Comparison of ENCODE assay signal across 9 cellular contexts in genomic region chr15:50315814-50316630, GRCh38. TPM values are rescaled to one million over a fixed set of nuclear protein-coding genes. Genes with fewer than 3 reads are reported as not detected.
DNase-seq lines count a peak whose midpoint lies in the region; ATAC-seq and TF ChIP-seq lines count a peak whose summit lies in the region.
"Had no signal": no experiment of that assay in that cellular context is flagged by ENCODE, and none has a peak within 500 bp of the region (broad histone marks: within the 10 kb centered on the region; RNA-seq: fewer than 3 reads in every experiment).

No MANE protein-coding gene starts in this region.

- POLR2A ChIA-PET in CD4-positive, alpha-beta memory T cell (lab: Charles Lee; ENCODE audit: partially characterized antibody) = interaction anchor here (1.1 to 1.6 kb wide), 2 partner anchors 38 to 133 kb away, joined by 4 to 20 read pairs; partner anchors contain the start of gene GABPB1

- H3K4ac ChIP-seq in mesenchymal stem cell (ENCODE audit: low read depth in 1 of 2, low read length in 2 of 2) = no peak overlapping the region

- WGBS in mesenchymal stem cell = 86% methylated on average over 2 of the region's 4 CpGs

- no peak overlapping the region for H4K8ac ChIP-seq in mesenchymal stem cell (ENCODE audit: low read length)

- peak in 4 of 5 donors; percentile 35 to 50 (median 42) for DNase-seq in CD4-positive, alpha-beta memory T cell
- DNase-seq in H7 (peak; percentile 40), NCI-H82 (lab: John Stamatoyannopoulos, UW) (peak; percentile 59), cardiac fibroblast (ENCODE audit: low read depth in 2 of 2) (peak; percentile 72 to 74), mesenchymal stem cell (peak; percentile 60)

- no peak overlapping the region for H2BK15ac ChIP-seq in mesenchymal stem cell (ENCODE audit: low read depth, poor library complexity, severe bottlenecking)

- H3K4me1 Mint-ChIP-seq in CD4-positive, alpha-beta memory T cell = peaks cover 15 to 21% (median 17%) of the 10 kb centered on the region in 4 donors

- peaks cover 14% of the 10 kb centered on the region for H3K79me1 ChIP-seq in mesenchymal stem cell (replicated peaks; ENCODE audit: low read length, poor library complexity, severe bottlenecking)

- H2AK5ac ChIP-seq in mesenchymal stem cell (ENCODE audit: low read length, severe bottlenecking) = no peak overlapping the region

- H4K91ac ChIP-seq in mesenchymal stem cell (ENCODE audit: low read length) = no peak overlapping the region

- no peaks in the 10 kb centered on the region for H3K36me3 ChIP-seq in CD4-positive, alpha-beta memory T cell (ENCODE audit: insufficient read depth, low read length)
- H3K36me3 ChIP-seq in H7 (replicated peaks; ENCODE audit: control insufficient read depth, insufficient read depth, low read length) = no peaks in the 10 kb centered on the region
- no peaks in the 10 kb centered on the region for H3K36me3 ChIP-seq in mesenchymal stem cell (ENCODE audit: control insufficient read depth in 1 of 2, insufficient read depth in 2 of 2, low read depth in 1 of 2, low read length in 2 of 2)

- no peak overlapping the region for H3K4me3 Mint-ChIP-seq in CD4-positive, alpha-beta memory T cell
- H3K4me3 Mint-ChIP-seq: naive thymus-derived CD8-positive, alpha-beta T cell had no signal

- H2BK12ac ChIP-seq in mesenchymal stem cell (ENCODE audit: low read length in 2 of 2) = no peak overlapping the region

- CTCF ChIA-PET in CD4-positive, alpha-beta memory T cell (lab: Charles Lee; ENCODE audit: partially characterized antibody) = interaction anchor here (0.7 to 2.4 kb wide), 27 partner anchors 8 to 1455 kb away, joined by 3 to 44 read pairs (median 4); partner anchors contain the start of genes FGF7, GABPB1 and SLC27A2

- H3K27ac ChIP-seq in CD4-positive, alpha-beta memory T cell (ENCODE audit: low read depth, low read length) = no peak overlapping the region
- no peak overlapping the region for H3K27ac ChIP-seq in mesenchymal stem cell (ENCODE audit: low read length, poor library complexity, severe bottlenecking)

- no peaks in the 10 kb centered on the region for H3K27me3 Mint-ChIP-seq in CD4-positive, alpha-beta memory T cell
- H3K27me3 Mint-ChIP-seq: naive thymus-derived CD8-positive, alpha-beta T cell had no signal

- no peak overlapping the region for H3K23ac ChIP-seq in mesenchymal stem cell (ENCODE audit: low read length in 2 of 2)

- no peaks in the 10 kb centered on the region for H3K9me3 Mint-ChIP-seq in CD4-positive, alpha-beta memory T cell
- H3K9me3 Mint-ChIP-seq: naive thymus-derived CD8-positive, alpha-beta T cell had no signal

- no peak overlapping the region for H2BK120ac ChIP-seq in mesenchymal stem cell (ENCODE audit: low read depth, low read length)

- no peak overlapping the region for H3K14ac ChIP-seq in mesenchymal stem cell (ENCODE audit: low read length in 2 of 2)

- H3K36me3 Mint-ChIP-seq in CD4-positive, alpha-beta memory T cell = peaks cover 0 to 3% of the 10 kb centered on the region in 2 donors
- H3K36me3 Mint-ChIP-seq: naive thymus-derived CD8-positive, alpha-beta T cell had no signal

- no peaks in the 10 kb centered on the region for H3K27me3 ChIP-seq in CD4-positive, alpha-beta memory T cell (ENCODE audit: insufficient read depth, low read length)
- no peaks in the 10 kb centered on the region for H3K27me3 ChIP-seq in H7 (ENCODE audit: control insufficient read depth, insufficient read depth, low read length)
- H3K27me3 ChIP-seq in mesenchymal stem cell (ENCODE audit: control insufficient read depth in 1 of 2, insufficient read depth in 1 of 2, low read length in 2 of 2) = no peaks in the 10 kb centered on the region

- no peak overlapping the region for H2BK5ac ChIP-seq in mesenchymal stem cell (ENCODE audit: low read depth, low read length, poor library complexity, severe bottlenecking)

- ATAC-seq in GM21367 (IDR thresholded peaks at IDR 0.05; ENCODE audit: unreplicated experiment) = no peak
- ATAC-seq in HG03097 (IDR thresholded peaks at IDR 0.05; ENCODE audit: low FRiP score, unreplicated experiment) = no peak
- ATAC-seq in GM21786 (IDR thresholded peaks at IDR 0.05; ENCODE audit: unreplicated experiment) = no peak

- no peak overlapping the region for H3K18ac ChIP-seq in mesenchymal stem cell (ENCODE audit: low read depth in 1 of 2, low read length in 2 of 2)

- no peak overlapping the region for H3K4me3 ChIP-seq in CD4-positive, alpha-beta memory T cell (ENCODE audit: low read length in 2 of 2)
- H3K4me3 ChIP-seq in H7 (ENCODE audit: insufficient read depth, low read depth, low read length) (no peak overlapping the region), cardiac fibroblast (replicated peaks in 1 of 2; ENCODE audit: low read depth in 2 of 2, low read length in 2 of 2) (no peak overlapping the region), mesenchymal stem cell (ENCODE audit: insufficient read depth in 1 of 2, low read depth in 1 of 2, low read length in 2 of 2) (no peak overlapping the region)

- H3K9ac ChIP-seq in mesenchymal stem cell (ENCODE audit: low read length) = peak overlapping the region; percentile 66

- peak; percentile 58 for TF ChIP-seq CTCF in cardiac fibroblast (IDR thresholded peaks at IDR 0.05; ENCODE audit: low read depth, low read length)

- no peak overlapping the region for H2AFZ ChIP-seq in mesenchymal stem cell (ENCODE audit: low read depth, low read length)

- no peaks in the 10 kb centered on the region for H3K9me3 ChIP-seq in CD4-positive, alpha-beta memory T cell (ENCODE audit: control insufficient read depth in 1 of 2, low read length in 2 of 2)
- H3K9me3 ChIP-seq in mesenchymal stem cell (ENCODE audit: control insufficient read depth, low read length) = no peaks in the 10 kb centered on the region

- H3K27ac Mint-ChIP-seq in CD4-positive, alpha-beta memory T cell = no peak overlapping the region
- H3K27ac Mint-ChIP-seq: naive thymus-derived CD8-positive, alpha-beta T cell had no signal

- no peak overlapping the region for H3K4me2 ChIP-seq in mesenchymal stem cell (ENCODE audit: low read length, poor library complexity, severe bottlenecking)

- intact Hi-C loops in CD4-positive, alpha-beta memory T cell (cut with micrococcal nuclease) = loop anchor here (1.0 to 10.0 kb wide), 5 partner anchors 38 to 1455 kb away; partner anchors contain the start of gene SLC27A2

- peaks cover 17% of the 10 kb centered on the region for H3K4me1 ChIP-seq in CD4-positive, alpha-beta memory T cell (ENCODE audit: insufficient read depth, low read length)
- H3K4me1 ChIP-seq in mesenchymal stem cell (ENCODE audit: control insufficient read depth, insufficient read depth, low read depth, low read length) = no peaks in the 10 kb centered on the region

RNA-seq across cellular contexts. Expression of gene GABPB1, which starts 39.0 kb away (rescaled TPM):
- total RNA-seq in CD4-positive, alpha-beta memory T cell = 10 to 100 TPM; 15.1 to 17.0 TPM
- 10 to 100 TPM; 28.9 to 31.6 TPM for polyA plus RNA-seq in CD4-positive, alpha-beta memory T cell
- 39.6 and 43.0 TPM in 2 replicates for total RNA-seq in H7 (2014; rRNA removed; shearing (Covaris generic))
- polyA plus RNA-seq in mesenchymal stem cell (2013, experiment 1 of 2) = 13.3 TPM
- polyA plus RNA-seq in mesenchymal stem cell (2013, experiment 2 of 2) = 13.4 TPM

RNA-seq across cellular contexts. Expression of gene HDC, which starts 50.5 kb away (rescaled TPM):
- total RNA-seq in CD4-positive, alpha-beta memory T cell = not detected
- under 1 TPM in 1 of 2 donors, not detected in 1; 0.18 TPM for polyA plus RNA-seq in CD4-positive, alpha-beta memory T cell
- total RNA-seq in H7 (2014; rRNA removed; shearing (Covaris generic)) = not detected in 2 replicates
- not detected for polyA plus RNA-seq in mesenchymal stem cell (2013, experiment 1 of 2)
- polyA plus RNA-seq in mesenchymal stem cell (2013, experiment 2 of 2) = not detected
- total RNA-seq: naive thymus-derived CD8-positive, alpha-beta T cell had no signal
- polyA plus RNA-seq: naive thymus-derived CD8-positive, alpha-beta T cell had no signal
